In genomic region chr22:31104869-31105268, GRCh38 we compare ENCODE assay signal across 1 cellular context.
TF ChIP-seq lines count a peak whose summit lies in the region.

No MANE protein-coding gene starts in this region.

TF ChIP-seq in IMR-90, 13 proteins besides CTCF, POLR2A, EP300 and RAD21:
- TF ChIP-seq RCOR1 (IDR thresholded peaks at IDR 0.05; ENCODE audit: insufficient replicate concordance, low read length) (no peak), ELK1 (IDR thresholded peaks at IDR 0.05; ENCODE audit: borderline replicate concordance, low read depth, low read length) (no peak), CHD1 (IDR thresholded peaks at IDR 0.05; ENCODE audit: low read depth, low read length) (no peak), NFE2L2 (IDR thresholded peaks at IDR 0.05; ENCODE audit: low read depth, low read length) (no peak), CEBPB (IDR thresholded peaks at IDR 0.05; ENCODE audit: low read depth, low read length) (no peak), MXI1 (IDR thresholded peaks at IDR 0.05; ENCODE audit: borderline replicate concordance, low read depth, low read length) (no peak), USF2 (IDR thresholded peaks at IDR 0.05; ENCODE audit: low read depth, low read length) (no peak), BHLHE40 (IDR thresholded peaks at IDR 0.05; ENCODE audit: low read depth, low read length) (no peak), MAFK (IDR thresholded peaks at IDR 0.05; ENCODE audit: low read depth, low read length) (no peak), MAZ (IDR thresholded peaks at IDR 0.05; ENCODE audit: borderline replicate concordance, low read depth, low read length) (no peak), SMC3 (IDR thresholded peaks at IDR 0.05; ENCODE audit: low read depth, low read length) (no peak), RFX5 (IDR thresholded peaks at IDR 0.05; ENCODE audit: low read depth, low read length) (no peak), FOS (IDR thresholded peaks at IDR 0.05; ENCODE audit: low read depth, low read length) (no peak)
